32 cellular contexts compared by ENCODE assay signal in genomic region chr2:231046908-231047269, GRCh38. TPM values are rescaled to one million over a fixed set of nuclear protein-coding genes. Genes with fewer than 3 reads are reported as not detected.
"Had no signal": no experiment of that assay in that cellular context is flagged by ENCODE, and none has a peak within 500 bp of the region (broad histone marks: within the 10 kb centered on the region; RNA-seq: fewer than 3 reads in every experiment).

No MANE protein-coding gene starts in this region.

- DNase-seq: activated CD4-positive, alpha-beta T cell treated with anti-CD3 and anti-CD28 coated beads for 4 hours; activated CD8-positive, alpha-beta memory T cell treated with anti-CD3 and anti-CD28 coated beads, Interleukin-2, amount 50 U/mL, for 48 hours; activated CD8-positive, alpha-beta T cell treated with anti-CD3 and anti-CD28 coated beads, Interleukin-2, amount 10 ng/mL, durations not matched to agents 7 days and 5 days; activated effector memory CD4-positive, alpha-beta T cell treated with Interleukin-2 at 50 U/mL for 16 hours; activated naive CD4-positive, alpha-beta T cell; activated naive CD8-positive, alpha-beta T cell treated with anti-CD3 and anti-CD28 coated beads, Interleukin-2, amount 50 U/mL, for 24 hours; activated T-cell treated with anti-CD3 and anti-CD28 coated beads, Interleukin-2, amount 50 U/mL, for 1 hour; amniotic stem cell; brain microvascular endothelial cell; NCI-H1092; NCI-H1417; NCI-H2029; NCI-H2107; NCI-H2171 treated with DMSO at 0.1 percent for 48 hours; NCI-H226; NCI-H526 treated with DMSO at 0.1 percent for 48 hours; NCI-H82; SIG-M5; T-cell; T-helper 2 cell; T1000; WERI-Rb-1 had no signal

- H3K4me1 Mint-ChIP-seq: activated naive CD8-positive, alpha-beta T cell treated with anti-CD3 and anti-CD28 coated beads, Interleukin-2, amount 50 U/mL, for 24 hours had no signal

- H3K9me3 Mint-ChIP-seq: activated naive CD4-positive, alpha-beta T cell treated with anti-CD3 and anti-CD28 coated beads, Interleukin-2, amount 50 U/mL, for 72 hours; activated naive CD8-positive, alpha-beta T cell treated with anti-CD3 and anti-CD28 coated beads, Interleukin-2, amount 50 U/mL, for 24 hours; activated T-helper 1 cell treated with anti-CD3 and anti-CD28 coated beads, Interleukin-12 subunit alpha, Interleukin-12 subunit beta, Interleukin-2, Interleukin-4 antibody, amounts not matched to agents 30 ng/mL and 10 ng/mL and 1 ng/mL, durations not matched to agents 14 hours and 24 hours and 36 hours; T-cell had no signal

- H3K27ac ChIP-seq: brain microvascular endothelial cell, cardiac muscle cell, KMS-11, WERI-Rb-1 had no signal

- H3K36me3 ChIP-seq: brain microvascular endothelial cell, cardiac muscle cell, WERI-Rb-1 had no signal

- ATAC-seq: activated CD4-positive, CD25-positive, alpha-beta regulatory T cell treated with anti-CD3 and anti-CD28 coated beads, Interleukin-2, amount 50 U/mL, for 24 hours; activated CD8-positive, alpha-beta T cell treated with anti-CD3 and anti-CD28 coated beads, Interleukin-2, amount 10 ng/mL, durations not matched to agents 7 days and 5 days; activated naive CD4-positive, alpha-beta T cell treated with anti-CD3 and anti-CD28 coated beads, Interleukin-2, amount 50 U/mL, for 72 hours; activated naive CD8-positive, alpha-beta T cell treated with anti-CD3 and anti-CD28 coated beads, Interleukin-2, amount 50 U/mL, for 24 hours; T-cell had no signal

- H3K27me3 ChIP-seq: cardiac muscle cell had no signal

- H3K36me3 Mint-ChIP-seq: activated naive CD4-positive, alpha-beta T cell treated with anti-CD3 and anti-CD28 coated beads, Interleukin-2, amount 50 U/mL, for 72 hours; T-cell had no signal

- H3K27ac Mint-ChIP-seq: activated CD8-positive, alpha-beta T cell treated with anti-CD3 and anti-CD28 coated beads, Interleukin-2, amount 10 ng/mL, durations not matched to agents 7 days and 5 days; activated naive CD4-positive, alpha-beta T cell treated with anti-CD3 and anti-CD28 coated beads, Interleukin-2, amount 50 U/mL, for 72 hours; activated naive CD8-positive, alpha-beta T cell treated with anti-CD3 and anti-CD28 coated beads, Interleukin-2, amount 50 U/mL, for 24 hours; activated T-helper 1 cell treated with anti-CD3 and anti-CD28 coated beads, Interleukin-12 subunit alpha, Interleukin-12 subunit beta, Interleukin-2, Interleukin-4 antibody, amounts not matched to agents 30 ng/mL and 10 ng/mL and 1 ng/mL, durations not matched to agents 14 hours and 24 hours and 36 hours; T-cell had no signal

- H3K4me3 Mint-ChIP-seq: activated CD8-positive, alpha-beta T cell treated with anti-CD3 and anti-CD28 coated beads, Interleukin-2, amount 10 ng/mL, durations not matched to agents 7 days and 5 days; activated naive CD8-positive, alpha-beta T cell treated with anti-CD3 and anti-CD28 coated beads, Interleukin-2, amount 50 U/mL, for 24 hours; activated T-helper 1 cell treated with anti-CD3 and anti-CD28 coated beads, Interleukin-12 subunit alpha, Interleukin-12 subunit beta, Interleukin-2, Interleukin-4 antibody, amounts not matched to agents 30 ng/mL and 10 ng/mL and 1 ng/mL, durations not matched to agents 14 hours and 24 hours and 36 hours; T-cell had no signal

- H3K4me3 ChIP-seq: cardiac muscle cell had no signal

RNA-seq across cellular contexts. Expression of gene C2orf72, which starts 9.6 kb away (rescaled TPM):
- total RNA-seq: activated T-helper 1 cell treated with anti-CD3 and anti-CD28 coated beads, Interleukin-12 subunit alpha, Interleukin-12 subunit beta, Interleukin-2, Interleukin-4 antibody, amounts not matched to agents 30 ng/mL and 10 ng/mL and 1 ng/mL, durations not matched to agents 14 hours and 24 hours and 36 hours; MCF 10A; OCI-LY7 had no signal

RNA-seq across cellular contexts. Expression of gene SPATA3, which starts 51.0 kb away (rescaled TPM):
- total RNA-seq: activated T-helper 1 cell treated with anti-CD3 and anti-CD28 coated beads, Interleukin-12 subunit alpha, Interleukin-12 subunit beta, Interleukin-2, Interleukin-4 antibody, amounts not matched to agents 30 ng/mL and 10 ng/mL and 1 ng/mL, durations not matched to agents 14 hours and 24 hours and 36 hours; astrocyte; cardiac muscle cell; MCF 10A; NCI-H460; OCI-LY7; RPMI7951; T-cell had no signal
